Comparison of ENCODE assay signal across 11 cellular contexts in the genomic region with DNA sequence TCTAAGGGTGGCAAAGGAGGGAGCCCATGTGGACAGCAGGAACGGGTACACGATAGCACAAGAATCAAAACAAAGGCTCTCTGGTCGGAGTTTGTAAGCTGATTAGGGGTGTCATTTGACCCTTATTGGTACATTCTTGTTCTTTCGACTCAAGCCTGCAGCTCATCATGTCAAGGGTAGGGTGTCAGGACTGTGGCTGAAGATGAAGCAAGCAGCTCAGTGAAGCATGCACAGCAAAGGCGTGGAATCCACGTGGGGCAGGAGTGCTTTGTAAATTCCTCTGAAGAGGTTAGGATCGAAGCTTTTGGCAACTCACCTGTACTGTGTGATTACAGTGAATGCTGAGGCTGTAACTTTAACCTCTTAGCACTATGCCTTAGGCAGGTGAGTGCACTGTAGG. TPM values are rescaled to one million over a fixed set of nuclear protein-coding genes. Genes with fewer than 3 reads are reported as not detected.
DNase-seq lines count a peak whose midpoint lies in the region; TF ChIP-seq lines count a peak whose summit lies in the region.
"Had no signal": no experiment of that assay in that cellular context is flagged by ENCODE, and none has a peak within 500 bp of the region (broad histone marks: within the 10 kb centered on the region; RNA-seq: fewer than 3 reads in every experiment).

No MANE protein-coding gene starts in this region.

- no peak for TF ChIP-seq POLR2A in suprapubic skin (IDR thresholded peaks at IDR 0.05)

- no peaks in the 10 kb centered on the region for H3K27me3 ChIP-seq in suprapubic skin

- peaks cover 6% of the 10 kb centered on the region for H3K4me1 ChIP-seq in suprapubic skin
- H3K4me1 ChIP-seq: Caco-2 had no signal

- H3K27ac ChIP-seq in suprapubic skin: peak overlapping the region; percentile 12
- H3K27ac ChIP-seq: PC-9 had no signal

- no peak for TF ChIP-seq RAD21 in Ishikawa (IDR thresholded peaks at IDR 0.05; ENCODE audit: low read depth)

- WGBS in suprapubic skin: 64% methylated on average over 7 of the region's 7 CpGs

- DNase-seq in SK-N-DZ (ENCODE audit: low spot score): peak; percentile 70
- peak; percentile 61 for DNase-seq in kidney tubule cell (ENCODE audit: low spot score)
- DNase-seq in suprapubic skin (ENCODE audit: low spot score in 2 of 2): no peak
- no peak for DNase-seq in AG08395 (ENCODE audit: low spot score)
- no peak for DNase-seq in activated CD8-positive, alpha-beta memory T cell treated with anti-CD3 and anti-CD28 coated beads, Interleukin-2, amount 50 U/mL, for 4 hours
- no peak for DNase-seq in T-helper 2 cell
- DNase-seq: Caco-2, MM.1S, PC-9, T-helper 9 cell had no signal

- TF ChIP-seq CTCF in suprapubic skin (IDR thresholded peaks at IDR 0.05): no peak

- H3K36me3 ChIP-seq in suprapubic skin: no peaks in the 10 kb centered on the region

- TF ChIP-seq EP300 in Ishikawa (IDR thresholded peaks at IDR 0.05; ENCODE audit: borderline replicate concordance) (no peak), suprapubic skin (IDR thresholded peaks at IDR 0.05) (no peak)

- no peaks in the 10 kb centered on the region for H3K9me3 ChIP-seq in suprapubic skin
- H3K9me3 ChIP-seq: Caco-2 had no signal

- no peak overlapping the region for H3K4me3 ChIP-seq in suprapubic skin
- H3K4me3 ChIP-seq: PC-9 had no signal

TF ChIP-seq in Ishikawa, 13 proteins besides CTCF, POLR2A, EP300 and RAD21:
- TF ChIP-seq CREB1 (IDR thresholded peaks at IDR 0.05; ENCODE audit: low read depth): no peak
- TF ChIP-seq, protein P1, sequence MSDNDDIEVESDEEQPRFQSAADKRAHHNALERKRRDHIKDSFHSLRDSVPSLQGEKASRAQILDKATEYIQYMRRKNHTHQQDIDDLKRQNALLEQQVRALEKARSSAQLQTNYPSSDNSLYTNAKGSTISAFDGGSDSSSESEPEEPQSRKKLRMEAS (IDR thresholded peaks at IDR 0.05): peak; percentile 90

RNA-seq across cellular contexts. Expression of gene ABCB10, which starts 4.7 kb away (rescaled TPM):
- 20.5 and 23.3 TPM in 2 replicates for polyA plus RNA-seq in SK-N-DZ (2014; cell fraction: cytosol; rRNA removed)
- 24.1 and 34.0 TPM in 2 replicates for polyA plus RNA-seq in SK-N-DZ (2014; cell fraction: nucleus; rRNA removed)
- total RNA-seq in suprapubic skin: 10 to 100 TPM; 10.5 to 15.2 (median 13.0) TPM

RNA-seq across cellular contexts. Expression of gene NUP133, which starts 55.1 kb away (rescaled TPM):
- polyA plus RNA-seq in SK-N-DZ (2014; cell fraction: cytosol; rRNA removed): 46.8 and 52.2 TPM in 2 replicates
- polyA plus RNA-seq in SK-N-DZ (2014; cell fraction: nucleus; rRNA removed): 61.4 and 70.6 TPM in 2 replicates
- 10 to 100 TPM; 26.6 to 58.1 (median 38.8) TPM for total RNA-seq in suprapubic skin

Comparison
In these comparisons a context has a peak if more than half of its experiments do, and no peak if none do; other contexts are left out.
1. DNase-seq: peak in SK-N-DZ (single experiment) and kidney tubule cell (single experiment); none in suprapubic skin (0 of 2), AG08395 (single experiment), activated CD8-positive, alpha-beta memory T cell treated with anti-CD3 and anti-CD28 coated beads, Interleukin-2, amount 50 U/mL, for 4 hours (single experiment) and T-helper 2 cell (0 of 5).